15 cellular contexts compared by ENCODE assay signal in genomic region chr14:33692762-33693161, GRCh38.
DNase-seq lines count a peak whose midpoint lies in the region; ATAC-seq and TF ChIP-seq lines count a peak whose summit lies in the region.
"Had no signal": no experiment of that assay in that cellular context is flagged by ENCODE, and none has a peak within 500 bp of the region (broad histone marks: within the 10 kb centered on the region; RNA-seq: fewer than 3 reads in every experiment).

No MANE protein-coding gene starts in this region.

- H3K9me2 ChIP-seq in OCI-LY7 (ENCODE audit: insufficient read depth, low read length) = no peaks in the 10 kb centered on the region

- H3K36me3 ChIP-seq in OCI-LY7 (ENCODE audit: insufficient read depth, low read length) = no peaks in the 10 kb centered on the region
- H3K36me3 ChIP-seq: esophagus muscularis mucosa had no signal

- H3K27me3 Mint-ChIP-seq in chondrocyte (ENCODE audit: low read depth) = no peaks in the 10 kb centered on the region

- H3K79me2 ChIP-seq in OCI-LY7 (ENCODE audit: insufficient read depth, low read depth, low read length) = no peaks in the 10 kb centered on the region

- no peaks in the 10 kb centered on the region for H3K36me3 Mint-ChIP-seq in chondrocyte (ENCODE audit: low read depth)

- no peaks in the 10 kb centered on the region for H4K20me1 ChIP-seq in OCI-LY7 (ENCODE audit: insufficient read depth, low read length)

- no peak overlapping the region for H3K27ac ChIP-seq in OCI-LY7 (ENCODE audit: low read depth, low read length, poor library complexity, severe bottlenecking)
- H3K27ac ChIP-seq: esophagus muscularis mucosa had no signal

- DNase-seq in AG08395 (ENCODE audit: low spot score) = peak; percentile 66
- DNase-seq in LHCN-M2 (ENCODE audit: low read depth) = peak; percentile 29
- no peak for DNase-seq in chondrocyte (ENCODE audit: low spot score)
- peak; percentile 18 to 31 for DNase-seq in lung microvascular endothelial cell (ENCODE audit: low read depth in 2 of 2)
- DNase-seq in OCI-LY7 (ENCODE audit: low spot score) = no peak
- no peak for DNase-seq in anterior cingulate cortex (lab: John Stamatoyannopoulos, UW)
- DNase-seq in D341Med (ENCODE audit: low spot score) = no peak
- DNase-seq: activated naive CD4-positive, alpha-beta T cell treated with anti-CD3 and anti-CD28 coated beads, Interleukin-2, amount 50 U/mL, for 16 hours; DMS53; NCI-H1436; NCI-H2227 treated with DMSO at 0.1 percent for 48 hours; nucleus accumbens had no signal

- TF ChIP-seq CTCF in chondrocyte (IDR thresholded peaks at IDR 0.05) (no peak), OCI-LY7 (conservative IDR thresholded peaks at IDR 0.05; ENCODE audit: low read length) (no peak)

- H3K9me3 Mint-ChIP-seq in chondrocyte (ENCODE audit: low read depth) = no peaks in the 10 kb centered on the region

- H3K4me3 ChIP-seq in OCI-LY7 (ENCODE audit: low read depth, low read length, poor library complexity, severe bottlenecking) = no peak overlapping the region
- H3K4me3 ChIP-seq: esophagus muscularis mucosa, K562 had no signal

- intact Hi-C loops in OCI-LY7 (cut with micrococcal nuclease; ENCODE audit: unreplicated experiment) = no loop called here

- no peak for ATAC-seq in HG03565 (IDR thresholded peaks at IDR 0.05; ENCODE audit: unreplicated experiment)
- ATAC-seq: K562 had no signal

- POLR2A ChIA-PET in OCI-LY7 (lab: Charles Lee) = interaction anchor here (0.6 kb wide), 1 partner anchor 159 kb away, joined by 3 read pairs; no protein-coding TSS in a partner anchor

- H3K27ac Mint-ChIP-seq in chondrocyte (ENCODE audit: unreplicated experiment) = peak overlapping the region; percentile 88

- H3K4me1 ChIP-seq in OCI-LY7 (ENCODE audit: insufficient read depth, low read length, poor library complexity, severe bottlenecking) = no peaks in the 10 kb centered on the region

- no peak overlapping the region for H3K4me2 ChIP-seq in OCI-LY7 (ENCODE audit: low read length)

- no peaks in the 10 kb centered on the region for H3K9me3 ChIP-seq in OCI-LY7 (ENCODE audit: low read length)
- H3K9me3 ChIP-seq: esophagus muscularis mucosa had no signal

- CTCF ChIA-PET in OCI-LY7 (lab: Charles Lee; ENCODE audit: unreplicated experiment) = no interaction called here

- peaks cover 31% of the 10 kb centered on the region for H3K4me1 Mint-ChIP-seq in chondrocyte (ENCODE audit: low read depth)

- no TSS peak for BruUV-seq in OCI-LY7 (replicated peaks; lab: Mats Ljungman, UMichigan)

- H2AFZ ChIP-seq in OCI-LY7 (ENCODE audit: low read length) = no peak overlapping the region

- H3K4me3 Mint-ChIP-seq in chondrocyte (ENCODE audit: unreplicated experiment) = no peak overlapping the region

Comparison
In these comparisons a context has a peak if more than half of its experiments do, and no peak if none do; other contexts are left out.
1. DNase-seq: peak in AG08395 (single experiment), LHCN-M2 (single experiment) and lung microvascular endothelial cell (2 of 2); none in chondrocyte (single experiment), OCI-LY7 (single experiment), anterior cingulate cortex (0 of 58) and D341Med (single experiment).